Comparison of ENCODE assay signal across 17 cellular contexts in genomic region chr2:234286118-234286598, GRCh38.
DNase-seq lines count a peak whose midpoint lies in the region; ATAC-seq, FAIRE-seq and TF ChIP-seq lines count a peak whose summit lies in the region.
"Had no signal": no experiment of that assay in that cellular context is flagged by ENCODE, and none has a peak within 500 bp of the region (broad histone marks: within the 10 kb centered on the region; RNA-seq: fewer than 3 reads in every experiment).

No MANE protein-coding gene starts in this region.

- peak; percentile 68 for FAIRE-seq in astrocyte (lab: Jason Lieb, UNC)
- FAIRE-seq: pancreas had no signal

- CTCF ChIA-PET in MCF 10A (lab: Yijun Ruan, JAX) = interaction anchor here (0.6 kb wide), 1 partner anchor 12 kb away, joined by 3 read pairs; no protein-coding TSS in a partner anchor

- H3K9me3 Mint-ChIP-seq in astrocyte (ENCODE audit: unreplicated experiment) (no peaks in the 10 kb centered on the region), MCF 10A (ENCODE audit: unreplicated experiment) (no peaks in the 10 kb centered on the region)
- H3K9me3 Mint-ChIP-seq: stimulated activated naive B cell treated with anti-CD40 and anti-IgM and Interleukin-4, amounts not matched to agents 10 μg/mL and 1 μg/mL and 100 μg/mL, for 72 hours had no signal

- POLR2A ChIA-PET in MCF 10A (lab: Yijun Ruan, JAX) = interaction anchor here (2.1 kb wide), 1 partner anchor 17 kb away, joined by 6 read pairs; no protein-coding TSS in a partner anchor

- H3K4me1 Mint-ChIP-seq in astrocyte (ENCODE audit: low read depth, unreplicated experiment) (peaks cover 24% of the 10 kb centered on the region), MCF 10A (ENCODE audit: insufficient read depth, unreplicated experiment) (peaks cover 5% of the 10 kb centered on the region)

- no peaks in the 10 kb centered on the region for H3K36me3 ChIP-seq in astrocyte (ENCODE audit: insufficient read depth, low read length)
- H3K36me3 ChIP-seq in kidney epithelial cell (ENCODE audit: control insufficient read depth, insufficient read depth, low read length) = no peaks in the 10 kb centered on the region
- H3K36me3 ChIP-seq: HAP-1, pancreas, uterus had no signal

- intact Hi-C loops in MCF 10A (cut with micrococcal nuclease) = no loop called here

- peak overlapping the region; percentile 81 for H3K27ac ChIP-seq in astrocyte (ENCODE audit: low read depth, low read length)
- H3K27ac ChIP-seq: pancreas, uterus had no signal

- peaks cover 4% of the 10 kb centered on the region for H3K27me3 Mint-ChIP-seq in astrocyte (ENCODE audit: low read depth, unreplicated experiment)
- no peaks in the 10 kb centered on the region for H3K27me3 Mint-ChIP-seq in MCF 10A (ENCODE audit: insufficient read depth, unreplicated experiment)

- H3K9ac ChIP-seq in astrocyte (ENCODE audit: low read length) = peak overlapping the region; percentile 62

- H3K27ac Mint-ChIP-seq in astrocyte (ENCODE audit: unreplicated experiment) (peak overlapping the region; percentile 47), MCF 10A (ENCODE audit: low read depth, unreplicated experiment) (no peak overlapping the region)
- H3K27ac Mint-ChIP-seq: stimulated activated naive B cell treated with anti-CD40 and anti-IgM and Interleukin-4, amounts not matched to agents 10 μg/mL and 1 μg/mL and 100 μg/mL, for 72 hours; WTC11 had no signal

- peak overlapping the region; percentile 36 for H3K4me2 ChIP-seq in astrocyte (ENCODE audit: low read length)

- no peak overlapping the region for H2AFZ ChIP-seq in astrocyte (ENCODE audit: low read depth, low read length)

- peaks cover 3% of the 10 kb centered on the region for H3K27me3 ChIP-seq in astrocyte (ENCODE audit: insufficient read depth, low read length)
- no peaks in the 10 kb centered on the region for H3K27me3 ChIP-seq in kidney epithelial cell (ENCODE audit: control insufficient read depth, insufficient read depth, low read length)
- H3K27me3 ChIP-seq: pancreas, uterus had no signal

- ATAC-seq in HG02588 (IDR thresholded peaks at IDR 0.05; ENCODE audit: unreplicated experiment) = no peak
- ATAC-seq: pancreas; stimulated activated naive B cell treated with anti-CD40 and anti-IgM and Interleukin-4, amounts not matched to agents 10 μg/mL and 1 μg/mL and 100 μg/mL, for 72 hours; WTC11 had no signal

- H3K4me3 ChIP-seq in astrocyte (ENCODE audit: insufficient read depth, low read depth, low read length) (no peak overlapping the region), kidney epithelial cell (ENCODE audit: low read depth, low read length) (no peak overlapping the region)
- H3K4me3 ChIP-seq: HAP-1, pancreas, uterus had no signal

- no peak overlapping the region for H3K4me3 Mint-ChIP-seq in astrocyte (ENCODE audit: unreplicated experiment)
- H3K4me3 Mint-ChIP-seq in MCF 10A (ENCODE audit: unreplicated experiment) = no peak overlapping the region
- H3K4me3 Mint-ChIP-seq: stimulated activated naive B cell treated with anti-CD40 and anti-IgM and Interleukin-4, amounts not matched to agents 10 μg/mL and 1 μg/mL and 100 μg/mL, for 72 hours; WTC11 had no signal

- TF ChIP-seq CTCF in astrocyte (IDR thresholded peaks at IDR 0.05; ENCODE audit: insufficient read depth, low read depth, low read length) = no peak
- no peak for TF ChIP-seq CTCF in kidney epithelial cell (IDR thresholded peaks at IDR 0.05; ENCODE audit: insufficient read depth, low read length, poor library complexity, severe bottlenecking)
- TF ChIP-seq CTCF in MCF 10A (IDR thresholded peaks at IDR 0.05; ENCODE audit: unreplicated experiment) = no peak

- H3K9me3 ChIP-seq in astrocyte (ENCODE audit: insufficient read depth, low read depth, low read length) = no peaks in the 10 kb centered on the region
- H3K9me3 ChIP-seq: HAP-1, pancreas, uterus had no signal

- H3K36me3 Mint-ChIP-seq in astrocyte (ENCODE audit: low read depth, unreplicated experiment) = no peaks in the 10 kb centered on the region
- no peaks in the 10 kb centered on the region for H3K36me3 Mint-ChIP-seq in MCF 10A (ENCODE audit: insufficient read depth, unreplicated experiment)
- H3K36me3 Mint-ChIP-seq: WTC11 had no signal

- no TSS peak for BruUV-seq in MCF 10A (replicated peaks; lab: Mats Ljungman, UMichigan)

- H3K79me2 ChIP-seq in astrocyte (ENCODE audit: insufficient read depth, low read length) = no peaks in the 10 kb centered on the region

- peak; percentile 48 for DNase-seq in stimulated activated CD4-positive, alpha-beta T cell treated with anti-CD3 and anti-CD28 coated beads, Interleukin-1b, Interleukin-23, amount 100 ng/mL, for 48 hours
- DNase-seq in stimulated activated CD4-positive, alpha-beta T cell treated with anti-CD3 and anti-CD28 coated beads, Interleukin-4, amount 100 ng/mL, for 1 hour = no peak
- DNase-seq in astrocyte (ENCODE audit: low read depth) (peak; percentile 93), kidney epithelial cell (ENCODE audit: low read depth) (peak; percentile 66), NCI-H146 (lab: John Stamatoyannopoulos, UW) (no peak), MCF 10A (ENCODE audit: unreplicated experiment) (no peak), ecto neural progenitor cell (ENCODE audit: low spot score) (no peak)
- DNase-seq: activated naive CD4-positive, alpha-beta T cell treated with anti-CD3 and anti-CD28 coated beads, Interleukin-2, amount 50 U/mL, for 16 hours; Calu3; glutamatergic neuron; NCI-H82; pancreas; stimulated activated naive B cell treated with anti-CD40 and anti-IgM and Interleukin-4, amounts not matched to agents 10 μg/mL and 1 μg/mL and 100 μg/mL, for 72 hours; uterus had no signal

- peaks cover 50% of the 10 kb centered on the region for H3K4me1 ChIP-seq in astrocyte (ENCODE audit: insufficient read depth, low read length)
- H3K4me1 ChIP-seq: HAP-1, pancreas, uterus had no signal

- H4K20me1 ChIP-seq in astrocyte (ENCODE audit: insufficient read depth, low read length) = no peaks in the 10 kb centered on the region

Comparison
In these comparisons a context has a peak if more than half of its experiments do, and no peak if none do; other contexts are left out.
1. DNase-seq: peak in stimulated activated CD4-positive, alpha-beta T cell treated with anti-CD3 and anti-CD28 coated beads, Interleukin-1b, Interleukin-23, amount 100 ng/mL, for 48 hours (single experiment), astrocyte (single experiment) and kidney epithelial cell (single experiment); none in stimulated activated CD4-positive, alpha-beta T cell treated with anti-CD3 and anti-CD28 coated beads, Interleukin-4, amount 100 ng/mL, for 1 hour (single experiment), NCI-H146 (single experiment), MCF 10A (single experiment) and ecto neural progenitor cell (single experiment).